In the genomic region with DNA sequence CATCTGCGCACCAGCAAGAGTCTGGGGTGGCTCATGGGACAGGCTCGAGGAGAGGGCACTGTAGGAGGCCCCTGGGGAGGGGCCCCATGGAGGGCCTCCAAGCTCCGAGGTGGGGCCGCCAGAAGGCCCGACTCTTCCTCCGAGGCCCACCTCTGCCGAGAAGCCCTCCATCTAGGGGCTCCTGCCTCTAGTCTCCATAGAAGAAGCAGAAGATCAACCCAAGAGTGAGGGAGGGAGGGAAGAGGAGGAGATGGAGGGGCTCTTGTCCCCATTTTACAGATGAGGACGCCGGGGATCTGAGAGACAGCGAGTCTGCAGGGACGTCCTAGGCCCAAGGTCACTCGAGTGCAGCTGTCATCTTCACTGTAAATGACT, we compare ENCODE assay signal across 23 cellular contexts. TPM values are rescaled to one million over a fixed set of nuclear protein-coding genes. Genes with fewer than 3 reads are reported as not detected.
"Had no signal": no experiment of that assay in that cellular context is flagged by ENCODE, and none has a peak within 500 bp of the region (broad histone marks: within the 10 kb centered on the region; RNA-seq: fewer than 3 reads in every experiment).

No MANE protein-coding gene starts in this region.

- H3K27ac Mint-ChIP-seq: memory B cell; mesothelial cell of epicardium; natural killer cell treated with Interleukin-12 subunit alpha and Interleukin-12 subunit beta and Interleukin-15 and Interleukin-18, amount 100 ng/mL, for 72 hours; type B pancreatic cell had no signal

- H3K36me3 ChIP-seq: esophagus muscularis mucosa, gastrocnemius medialis, heart right ventricle, left lung, lower lobe of right lung, spleen, uterus had no signal

- DNase-seq: effector memory CD4-positive, alpha-beta T cell; heart right ventricle; hypothalamus; lower lobe of right lung; stimulated activated CD4-positive, alpha-beta T cell treated with anti-CD3 and anti-CD28 coated beads, Interleukin-15, amount 100 ng/mL, for 24 hours; stimulated activated CD4-positive, alpha-beta T cell treated with anti-CD3 and anti-CD28 coated beads, Interleukin-1b, Interleukin-23, amount 100 ng/mL, for 48 hours; stimulated activated CD4-positive, alpha-beta T cell treated with anti-CD3 and anti-CD28 coated beads, Interleukin-4, amount 100 ng/mL, for 24 hours; stimulated activated naive CD4-positive, alpha-beta T cell treated with Interleukin-2 at 50 U/mL for 16 hours; uterus had no signal

- FAIRE-seq: islet of Langerhans had no signal

- H3K4me3 Mint-ChIP-seq: memory B cell; mesothelial cell of epicardium; natural killer cell treated with Interleukin-12 subunit alpha and Interleukin-12 subunit beta and Interleukin-15 and Interleukin-18, amount 100 ng/mL, for 72 hours; type B pancreatic cell had no signal

- H3K4me1 Mint-ChIP-seq: mesothelial cell of epicardium had no signal

- ATAC-seq: gastrocnemius medialis, heart right ventricle, left lung, psoas muscle, sciatic nerve had no signal

- H3K9me3 ChIP-seq: gastrocnemius medialis, left lung, lower lobe of right lung, psoas muscle, spleen, uterus had no signal

- H3K9me3 Mint-ChIP-seq: natural killer cell treated with Interleukin-12 subunit alpha and Interleukin-12 subunit beta and Interleukin-15 and Interleukin-18, amount 100 ng/mL, for 72 hours; type B pancreatic cell had no signal

- H3K27me3 ChIP-seq: uterus had no signal

- H3K36me3 Mint-ChIP-seq: natural killer cell treated with Interleukin-12 subunit alpha and Interleukin-12 subunit beta and Interleukin-15 and Interleukin-18, amount 100 ng/mL, for 72 hours; type B pancreatic cell had no signal

- H3K27ac ChIP-seq: epithelial cell of prostate, esophagus muscularis mucosa, gastrocnemius medialis, heart right ventricle, left lung, lower lobe of right lung, psoas muscle, spleen, uterus had no signal

- H3K4me3 ChIP-seq: esophagus muscularis mucosa, gastrocnemius medialis, heart right ventricle, left lung, lower lobe of right lung, psoas muscle, spleen, uterus had no signal

- H3K4me1 ChIP-seq: esophagus muscularis mucosa, gastrocnemius medialis, heart right ventricle, left lung, lower lobe of right lung, psoas muscle, spleen, uterus had no signal

RNA-seq across cellular contexts. Expression of a gene that starts 41.2 kb away (rescaled TPM):
- total RNA-seq: fibroblast of villous mesenchyme; myocyte; natural killer cell treated with Interleukin-12 subunit alpha and Interleukin-12 subunit beta and Interleukin-15 and Interleukin-18, amount 100 ng/mL, for 72 hours had no signal
